In genomic region chr13:103055166-103055565, GRCh38 we compare ENCODE assay signal across 22 cellular contexts. TPM values are rescaled to one million over a fixed set of nuclear protein-coding genes. Genes with fewer than 3 reads are reported as not detected.
DNase-seq lines count a peak whose midpoint lies in the region; ATAC-seq and TF ChIP-seq lines count a peak whose summit lies in the region.
"Had no signal": no experiment of that assay in that cellular context is flagged by ENCODE, and none has a peak within 500 bp of the region (broad histone marks: within the 10 kb centered on the region; RNA-seq: fewer than 3 reads in every experiment).

No MANE protein-coding gene starts in this region.

- H3F3A ChIP-seq in SU-DHL-6 (ENCODE audit: insufficient read depth), result peaks cover 21% of the 10 kb centered on the region

- H3K9me2 ChIP-seq in SU-DHL-6 (replicated peaks; ENCODE audit: insufficient read depth, low read length), result no peaks in the 10 kb centered on the region

- no peak overlapping the region for H3K27ac Mint-ChIP-seq in naive thymus-derived CD8-positive, alpha-beta T cell
- H3K27ac Mint-ChIP-seq: CD4-positive, alpha-beta memory T cell had no signal

- H3K79me2 ChIP-seq in SU-DHL-6 (ENCODE audit: insufficient read depth, low read length), result no peaks in the 10 kb centered on the region

- H3K4me3 ChIP-seq in BLaER1 (no peak overlapping the region), SU-DHL-6 (ENCODE audit: insufficient read depth, low read length, poor library complexity, severe bottlenecking) (peak overlapping the region; percentile 9)

- no peaks in the 10 kb centered on the region for H3K4me1 ChIP-seq in BLaER1
- H3K4me1 ChIP-seq: BE2C had no signal

- no peaks in the 10 kb centered on the region for H3K4me1 Mint-ChIP-seq in naive thymus-derived CD8-positive, alpha-beta T cell
- H3K4me1 Mint-ChIP-seq: CD4-positive, alpha-beta memory T cell had no signal

- DNase-seq in NAMALWA (ENCODE audit: low spot score), result peak; percentile 93
- DNase-seq in naive thymus-derived CD8-positive, alpha-beta T cell, result no peak
- DNase-seq in DMS53 (lab: John Stamatoyannopoulos, UW), result no peak
- DNase-seq: AML-193; BE2C; C1 segment of cervical spinal cord; Calu3; CD4-positive, alpha-beta memory T cell; COR-L47; DMS153; DMS79; GF-D8; GOT3; H7; HCEC 1CT had no signal

- H2AFZ ChIP-seq in SU-DHL-6 (ENCODE audit: low read depth, low read length, severe bottlenecking), result peak overlapping the region; percentile 3

- H3K27me3 Mint-ChIP-seq in naive thymus-derived CD8-positive, alpha-beta T cell, result peaks cover 0 to 9% (median 4%) of the 10 kb centered on the region in 5 donors
- H3K27me3 Mint-ChIP-seq: CD4-positive, alpha-beta memory T cell had no signal

- peaks cover 10 to 58% (median 28%) of the 10 kb centered on the region in 9 donors for H3K9me3 Mint-ChIP-seq in naive thymus-derived CD8-positive, alpha-beta T cell

- peaks cover 50% of the 10 kb centered on the region for H3K9me3 ChIP-seq in BLaER1
- H3K9me3 ChIP-seq in SU-DHL-6 (ENCODE audit: insufficient read depth, low read length), result peaks cover 51% of the 10 kb centered on the region; the same call in 1 of the 2 replicates
- H3K9me3 ChIP-seq: BE2C had no signal

- no peak overlapping the region for H3K27ac ChIP-seq in BLaER1
- peak overlapping the region; percentile 93 for H3K27ac ChIP-seq in SU-DHL-6 (ENCODE audit: low read depth, low read length)
- H3K27ac ChIP-seq: 22Rv1 had no signal

- no peak for TF ChIP-seq CTCF in SU-DHL-6 (IDR thresholded peaks at IDR 0.05; ENCODE audit: insufficient read depth, low read length, poor library complexity, severe bottlenecking)

- POLR2A ChIA-PET in naive thymus-derived CD8-positive, alpha-beta T cell (lab: Charles Lee), result no interaction called here

- H3K9ac ChIP-seq in BLaER1 (no peak overlapping the region), SU-DHL-6 (ENCODE audit: low read length) (no peak overlapping the region)

- H3K36me3 ChIP-seq in BLaER1, result no peaks in the 10 kb centered on the region
- H3K36me3 ChIP-seq in SU-DHL-6 (ENCODE audit: low read length), result no peaks in the 10 kb centered on the region; the same call in 1 of the 2 replicates
- H3K36me3 ChIP-seq: BE2C had no signal

- peaks cover 0 to 16% (median 0%) of the 10 kb centered on the region in 3 donors for H3K36me3 Mint-ChIP-seq in naive thymus-derived CD8-positive, alpha-beta T cell
- H3K36me3 Mint-ChIP-seq: CD4-positive, alpha-beta memory T cell had no signal

- no peaks in the 10 kb centered on the region for H3K27me3 ChIP-seq in BLaER1
- H3K27me3 ChIP-seq in SU-DHL-6 (ENCODE audit: low read length), result no peaks in the 10 kb centered on the region

- H3K4me2 ChIP-seq in BLaER1 (peak overlapping the region; percentile 1; the same call in 1 of the 2 replicates), SU-DHL-6 (ENCODE audit: low read depth, low read length, poor library complexity, severe bottlenecking) (peak overlapping the region; percentile 36)

- H4K20me1 ChIP-seq in BLaER1 (no peaks in the 10 kb centered on the region), SU-DHL-6 (ENCODE audit: low read depth, low read length) (no peaks in the 10 kb centered on the region)

- H3K4me3 Mint-ChIP-seq in naive thymus-derived CD8-positive, alpha-beta T cell, result no peak overlapping the region
- H3K4me3 Mint-ChIP-seq: CD4-positive, alpha-beta memory T cell had no signal

- no peak for ATAC-seq in naive thymus-derived CD8-positive, alpha-beta T cell
- no peak for ATAC-seq in GM18511 (IDR thresholded peaks at IDR 0.05; ENCODE audit: unreplicated experiment)

RNA-seq across cellular contexts. Expression of gene SLC10A2, which starts 11.1 kb away (rescaled TPM):
- total RNA-seq in naive thymus-derived CD8-positive, alpha-beta T cell, result not detected
- polyA plus RNA-seq in naive thymus-derived CD8-positive, alpha-beta T cell, result not detected
- total RNA-seq: Calu3; CD4-positive, alpha-beta memory T cell; Daoy; G401; H7 had no signal
- polyA plus RNA-seq: AG04450; CD4-positive, alpha-beta memory T cell had no signal
